Comparison of ENCODE assay signal across 1 cellular context in genomic region chr4:47914219-47914925, GRCh38.
TF ChIP-seq lines count a peak whose summit lies in the region.

TSS of gene NFXL1 (minus strand) at chr4:47914583. CDS start at chr4:47914203, 380 bp downstream.

TF ChIP-seq in GM12878, 131 proteins besides CTCF, POLR2A, EP300 and RAD21 (continued from another document):
- TF ChIP-seq ATF2 (IDR thresholded peaks at IDR 0.05; ENCODE audit: low read length) (no peak), NFYA (IDR thresholded peaks at IDR 0.05; ENCODE audit: borderline replicate concordance, low read depth, low read length) (no peak), SREBF2 (IDR thresholded peaks at IDR 0.05; ENCODE audit: low read length) (0 out of 2 replicates have a peak, but pooled peaks have one; percentile 24), BHLHE40 (IDR thresholded peaks at IDR 0.05; ENCODE audit: borderline replicate concordance in 1 of 2, low read depth in 2 of 2, low read length in 1 of 2) (peak; percentile 98), TCF3 (IDR thresholded peaks at IDR 0.05; ENCODE audit: borderline replicate concordance, insufficient read depth, low read depth, low read length) (0 out of 2 replicates have a peak, but pooled peaks have one; percentile 4), EGR1 (IDR thresholded peaks at IDR 0.05; ENCODE audit: borderline replicate concordance in 1 of 2, low read depth in 2 of 2, low read length in 2 of 2) (peak; percentile 15 to 79)
